Comparison of ENCODE assay signal across 1 cellular context in genomic region chr11:45252134-45252856, GRCh38.
TF ChIP-seq lines count a peak whose summit lies in the region.

No MANE protein-coding gene starts in this region.

TF ChIP-seq in H1, 55 proteins besides CTCF, POLR2A, EP300 and RAD21 (continued from another document):
- TF ChIP-seq, protein P1, sequence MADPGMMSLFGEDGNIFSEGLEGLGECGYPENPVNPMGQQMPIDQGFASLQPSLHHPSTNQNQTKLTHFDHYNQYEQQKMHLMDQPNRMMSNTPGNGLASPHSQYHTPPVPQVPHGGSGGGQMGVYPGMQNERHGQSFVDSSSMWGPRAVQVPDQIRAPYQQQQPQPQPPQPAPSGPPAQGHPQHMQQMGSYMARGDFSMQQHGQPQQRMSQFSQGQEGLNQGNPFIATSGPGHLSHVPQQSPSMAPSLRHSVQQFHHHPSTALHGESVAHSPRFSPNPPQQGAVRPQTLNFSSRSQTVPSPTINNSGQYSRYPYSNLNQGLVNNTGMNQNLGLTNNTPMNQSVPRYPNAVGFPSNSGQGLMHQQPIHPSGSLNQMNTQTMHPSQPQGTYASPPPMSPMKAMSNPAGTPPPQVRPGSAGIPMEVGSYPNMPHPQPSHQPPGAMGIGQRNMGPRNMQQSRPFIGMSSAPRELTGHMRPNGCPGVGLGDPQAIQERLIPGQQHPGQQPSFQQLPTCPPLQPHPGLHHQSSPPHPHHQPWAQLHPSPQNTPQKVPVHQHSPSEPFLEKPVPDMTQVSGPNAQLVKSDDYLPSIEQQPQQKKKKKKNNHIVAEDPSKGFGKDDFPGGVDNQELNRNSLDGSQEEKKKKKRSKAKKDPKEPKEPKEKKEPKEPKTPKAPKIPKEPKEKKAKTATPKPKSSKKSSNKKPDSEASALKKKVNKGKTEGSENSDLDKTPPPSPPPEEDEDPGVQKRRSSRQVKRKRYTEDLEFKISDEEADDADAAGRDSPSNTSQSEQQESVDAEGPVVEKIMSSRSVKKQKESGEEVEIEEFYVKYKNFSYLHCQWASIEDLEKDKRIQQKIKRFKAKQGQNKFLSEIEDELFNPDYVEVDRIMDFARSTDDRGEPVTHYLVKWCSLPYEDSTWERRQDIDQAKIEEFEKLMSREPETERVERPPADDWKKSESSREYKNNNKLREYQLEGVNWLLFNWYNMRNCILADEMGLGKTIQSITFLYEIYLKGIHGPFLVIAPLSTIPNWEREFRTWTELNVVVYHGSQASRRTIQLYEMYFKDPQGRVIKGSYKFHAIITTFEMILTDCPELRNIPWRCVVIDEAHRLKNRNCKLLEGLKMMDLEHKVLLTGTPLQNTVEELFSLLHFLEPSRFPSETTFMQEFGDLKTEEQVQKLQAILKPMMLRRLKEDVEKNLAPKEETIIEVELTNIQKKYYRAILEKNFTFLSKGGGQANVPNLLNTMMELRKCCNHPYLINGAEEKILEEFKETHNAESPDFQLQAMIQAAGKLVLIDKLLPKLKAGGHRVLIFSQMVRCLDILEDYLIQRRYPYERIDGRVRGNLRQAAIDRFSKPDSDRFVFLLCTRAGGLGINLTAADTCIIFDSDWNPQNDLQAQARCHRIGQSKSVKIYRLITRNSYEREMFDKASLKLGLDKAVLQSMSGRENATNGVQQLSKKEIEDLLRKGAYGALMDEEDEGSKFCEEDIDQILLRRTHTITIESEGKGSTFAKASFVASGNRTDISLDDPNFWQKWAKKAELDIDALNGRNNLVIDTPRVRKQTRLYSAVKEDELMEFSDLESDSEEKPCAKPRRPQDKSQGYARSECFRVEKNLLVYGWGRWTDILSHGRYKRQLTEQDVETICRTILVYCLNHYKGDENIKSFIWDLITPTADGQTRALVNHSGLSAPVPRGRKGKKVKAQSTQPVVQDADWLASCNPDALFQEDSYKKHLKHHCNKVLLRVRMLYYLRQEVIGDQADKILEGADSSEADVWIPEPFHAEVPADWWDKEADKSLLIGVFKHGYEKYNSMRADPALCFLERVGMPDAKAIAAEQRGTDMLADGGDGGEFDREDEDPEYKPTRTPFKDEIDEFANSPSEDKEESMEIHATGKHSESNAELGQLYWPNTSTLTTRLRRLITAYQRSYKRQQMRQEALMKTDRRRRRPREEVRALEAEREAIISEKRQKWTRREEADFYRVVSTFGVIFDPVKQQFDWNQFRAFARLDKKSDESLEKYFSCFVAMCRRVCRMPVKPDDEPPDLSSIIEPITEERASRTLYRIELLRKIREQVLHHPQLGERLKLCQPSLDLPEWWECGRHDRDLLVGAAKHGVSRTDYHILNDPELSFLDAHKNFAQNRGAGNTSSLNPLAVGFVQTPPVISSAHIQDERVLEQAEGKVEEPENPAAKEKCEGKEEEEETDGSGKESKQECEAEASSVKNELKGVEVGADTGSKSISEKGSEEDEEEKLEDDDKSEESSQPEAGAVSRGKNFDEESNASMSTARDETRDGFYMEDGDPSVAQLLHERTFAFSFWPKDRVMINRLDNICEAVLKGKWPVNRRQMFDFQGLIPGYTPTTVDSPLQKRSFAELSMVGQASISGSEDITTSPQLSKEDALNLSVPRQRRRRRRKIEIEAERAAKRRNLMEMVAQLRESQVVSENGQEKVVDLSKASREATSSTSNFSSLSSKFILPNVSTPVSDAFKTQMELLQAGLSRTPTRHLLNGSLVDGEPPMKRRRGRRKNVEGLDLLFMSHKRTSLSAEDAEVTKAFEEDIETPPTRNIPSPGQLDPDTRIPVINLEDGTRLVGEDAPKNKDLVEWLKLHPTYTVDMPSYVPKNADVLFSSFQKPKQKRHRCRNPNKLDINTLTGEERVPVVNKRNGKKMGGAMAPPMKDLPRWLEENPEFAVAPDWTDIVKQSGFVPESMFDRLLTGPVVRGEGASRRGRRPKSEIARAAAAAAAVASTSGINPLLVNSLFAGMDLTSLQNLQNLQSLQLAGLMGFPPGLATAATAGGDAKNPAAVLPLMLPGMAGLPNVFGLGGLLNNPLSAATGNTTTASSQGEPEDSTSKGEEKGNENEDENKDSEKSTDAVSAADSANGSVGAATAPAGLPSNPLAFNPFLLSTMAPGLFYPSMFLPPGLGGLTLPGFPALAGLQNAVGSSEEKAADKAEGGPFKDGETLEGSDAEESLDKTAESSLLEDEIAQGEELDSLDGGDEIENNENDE (IDR thresholded peaks at IDR 0.05; ENCODE audit: insufficient replicate concordance, low read length): no peak
- TF ChIP-seq KDM1A (IDR thresholded peaks at IDR 0.05; ENCODE audit: borderline replicate concordance, low read length): no peak
- no peak for TF ChIP-seq SP2 (IDR thresholded peaks at IDR 0.05; ENCODE audit: low read length)
- TF ChIP-seq NANOG (IDR thresholded peaks at IDR 0.05; ENCODE audit: insufficient read depth, low read depth, low read length, poor library complexity, severe bottlenecking): no peak
- TF ChIP-seq ATF2 (IDR thresholded peaks at IDR 0.05; ENCODE audit: low read length): no peak
- TF ChIP-seq SUZ12 (IDR thresholded peaks at IDR 0.05; ENCODE audit: low read length): no peak
- no peak for TF ChIP-seq CTBP2 (IDR thresholded peaks at IDR 0.05; ENCODE audit: borderline replicate concordance, insufficient read depth, insufficient read length, low read length)
- TF ChIP-seq BACH1 (IDR thresholded peaks at IDR 0.05; ENCODE audit: low read length): no peak
- TF ChIP-seq, protein P2, sequence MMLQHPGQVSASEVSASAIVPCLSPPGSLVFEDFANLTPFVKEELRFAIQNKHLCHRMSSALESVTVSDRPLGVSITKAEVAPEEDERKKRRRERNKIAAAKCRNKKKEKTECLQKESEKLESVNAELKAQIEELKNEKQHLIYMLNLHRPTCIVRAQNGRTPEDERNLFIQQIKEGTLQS (IDR thresholded peaks at IDR 0.05; ENCODE audit: insufficient read depth, low read depth, low read length): no peak
- peak; percentile 78; the same call in 1 of the 2 replicates for TF ChIP-seq TCF12 (IDR thresholded peaks at IDR 0.05; ENCODE audit: low read depth, low read length)
- TF ChIP-seq CHD2 (IDR thresholded peaks at IDR 0.05; ENCODE audit: low read length): no peak
- TF ChIP-seq ZNF274 (IDR thresholded peaks at IDR 0.05; ENCODE audit: borderline replicate concordance, extremely low read depth, low read length): no peak
- TF ChIP-seq ASH2L (IDR thresholded peaks at IDR 0.05; ENCODE audit: low read length): peak; percentile 39
- TF ChIP-seq TAF1 (IDR thresholded peaks at IDR 0.05; ENCODE audit: low read depth, low read length): no peak
- no peak for TF ChIP-seq GTF2F1 (IDR thresholded peaks at IDR 0.05; ENCODE audit: borderline replicate concordance, low read depth, low read length)
- TF ChIP-seq USF2 (IDR thresholded peaks at IDR 0.05; ENCODE audit: low read length): 0 out of 2 replicates have a peak, but pooled peaks have one; percentile 19
- TF ChIP-seq KDM5A (IDR thresholded peaks at IDR 0.05; ENCODE audit: low read length): no peak
- TF ChIP-seq POU5F1 (IDR thresholded peaks at IDR 0.05; ENCODE audit: low read depth, low read length): no peak
- no peak for TF ChIP-seq RBBP5 (IDR thresholded peaks at IDR 0.05; ENCODE audit: borderline replicate concordance, low read depth, low read length)
- TF ChIP-seq JUN (IDR thresholded peaks at IDR 0.05; ENCODE audit: low read depth, low read length): no peak
- TF ChIP-seq CEBPB (IDR thresholded peaks at IDR 0.05; ENCODE audit: low read depth, low read length): no peak
